Comparison of ENCODE assay signal across 21 cellular contexts in the genomic region with DNA sequence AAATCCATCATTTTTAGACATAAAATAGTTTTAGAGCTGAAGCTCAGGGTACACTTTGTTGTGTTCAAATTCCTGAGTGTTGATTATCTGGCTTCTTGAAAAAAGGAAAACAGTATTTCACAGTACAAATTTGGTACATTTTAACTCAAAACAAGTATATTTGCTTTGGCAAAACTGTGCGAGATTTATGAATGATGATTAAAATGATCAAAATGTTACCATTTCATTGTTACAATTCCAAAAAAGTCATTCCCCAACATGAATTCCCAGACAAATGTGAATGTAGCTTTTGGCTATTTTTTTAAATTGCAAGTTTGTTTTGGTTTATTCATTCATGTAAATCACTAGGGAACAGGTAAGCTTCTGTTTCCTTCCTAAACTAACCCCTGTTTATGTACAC.
DNase-seq lines count a peak whose midpoint lies in the region; ATAC-seq and TF ChIP-seq lines count a peak whose summit lies in the region.
"Had no signal": no experiment of that assay in that cellular context is flagged by ENCODE, and none has a peak within 500 bp of the region (broad histone marks: within the 10 kb centered on the region; RNA-seq: fewer than 3 reads in every experiment).

No MANE protein-coding gene starts in this region.

- no peaks in the 10 kb centered on the region for H3K36me3 Mint-ChIP-seq in HFFc6 (ENCODE audit: low read depth)
- H3K36me3 Mint-ChIP-seq: T-cell had no signal

- H4K8ac ChIP-seq in mesenchymal stem cell (ENCODE audit: low read length) = no peak overlapping the region

- H2BK12ac ChIP-seq in mesenchymal stem cell (ENCODE audit: low read length in 2 of 2) = no peak overlapping the region

- H2BK15ac ChIP-seq in mesenchymal stem cell (ENCODE audit: low read depth, poor library complexity, severe bottlenecking) = no peak overlapping the region

- no peak for TF ChIP-seq POLR2A in spleen (IDR thresholded peaks at IDR 0.05)

- no peak overlapping the region for H3K14ac ChIP-seq in mesenchymal stem cell (ENCODE audit: low read length in 2 of 2)

- H3K9me3 ChIP-seq in mesenchymal stem cell (ENCODE audit: control insufficient read depth, low read length) = no peaks in the 10 kb centered on the region
- peaks cover 0 to 3% (median 0%) of the 10 kb centered on the region in 8 donors for H3K9me3 ChIP-seq in spleen
- H3K9me3 ChIP-seq: Caco-2, psoas muscle had no signal

- intact Hi-C loops in spleen (cut with DNase I; ENCODE audit: low total_unique reads) = no loop called here

- H3K27ac ChIP-seq in mesenchymal stem cell (ENCODE audit: low read length, poor library complexity, severe bottlenecking) (no peak overlapping the region), spleen (no peak overlapping the region)
- H3K27ac ChIP-seq: psoas muscle had no signal

- WGBS in mesenchymal stem cell = no CpG with 5 or more reads among the region's 1 CpG
- WGBS in spleen, 5 donors = 85 to 93% (median 90%) methylated on average over 1 of the region's 1 CpG

- H3K4me3 ChIP-seq in cardiac fibroblast (replicated peaks in 1 of 2; ENCODE audit: low read depth in 2 of 2, low read length in 2 of 2) (no peak overlapping the region), fibroblast of the aortic adventitia (ENCODE audit: low read depth, low read length) (no peak overlapping the region), mesenchymal stem cell (ENCODE audit: insufficient read depth in 1 of 2, low read depth in 1 of 2, low read length in 2 of 2) (no peak overlapping the region), spleen (no peak overlapping the region)
- H3K4me3 ChIP-seq: psoas muscle had no signal

- ATAC-seq in HG02884 (IDR thresholded peaks at IDR 0.05; ENCODE audit: unreplicated experiment) = no peak
- ATAC-seq: activated T-cell treated with anti-CD3 and anti-CD28 coated beads, Interleukin-2, amount 50 U/mL, for 4 hours; psoas muscle; T-cell had no signal

- H3K27ac Mint-ChIP-seq in HFFc6 = peak overlapping the region; percentile 71
- H3K27ac Mint-ChIP-seq: activated naive CD4-positive, alpha-beta T cell treated with anti-CD3 and anti-CD28 coated beads for 36 hours; dendritic cell treated with granulocyte-macrophage colony-stimulating factor and Interleukin-4, amounts not matched to agents 40 ng/mL and 50 ng/mL, for 4 days; T-cell had no signal

- no peak overlapping the region for H3K4me3 Mint-ChIP-seq in HFFc6
- H3K4me3 Mint-ChIP-seq: activated naive CD4-positive, alpha-beta T cell treated with anti-CD3 and anti-CD28 coated beads for 36 hours; activated T-cell treated with anti-CD3 and anti-CD28 coated beads, Interleukin-2, amount 50 U/mL, for 4 hours; dendritic cell treated with granulocyte-macrophage colony-stimulating factor and Interleukin-4, amounts not matched to agents 40 ng/mL and 50 ng/mL, for 4 days; neural crest cell; T-cell had no signal

- H2AK5ac ChIP-seq in mesenchymal stem cell (ENCODE audit: low read length, severe bottlenecking) = no peak overlapping the region

- H3K27me3 Mint-ChIP-seq in HFFc6 (ENCODE audit: insufficient read depth) = no peaks in the 10 kb centered on the region
- H3K27me3 Mint-ChIP-seq: dendritic cell treated with granulocyte-macrophage colony-stimulating factor and Interleukin-4, amounts not matched to agents 40 ng/mL and 50 ng/mL, for 4 days; T-cell had no signal

- no peaks in the 10 kb centered on the region for H3K36me3 ChIP-seq in mesenchymal stem cell (ENCODE audit: control insufficient read depth in 1 of 2, insufficient read depth in 2 of 2, low read depth in 1 of 2, low read length in 2 of 2)
- no peaks in the 10 kb centered on the region for H3K36me3 ChIP-seq in spleen

- H2BK120ac ChIP-seq in mesenchymal stem cell (ENCODE audit: low read depth, low read length) = no peak overlapping the region

- no peaks in the 10 kb centered on the region for H3K9me3 Mint-ChIP-seq in HFFc6
- H3K9me3 Mint-ChIP-seq: activated T-cell treated with anti-CD3 and anti-CD28 coated beads, Interleukin-2, amount 50 U/mL, for 4 hours; dendritic cell treated with granulocyte-macrophage colony-stimulating factor and Interleukin-4, amounts not matched to agents 40 ng/mL and 50 ng/mL, for 4 days; neural crest cell had no signal

- H3K4me1 ChIP-seq in mesenchymal stem cell (ENCODE audit: control insufficient read depth, insufficient read depth, low read depth, low read length) (peaks cover 4% of the 10 kb centered on the region), spleen (no peaks in the 10 kb centered on the region)
- H3K4me1 ChIP-seq: Caco-2, psoas muscle had no signal

- H3K79me1 ChIP-seq in mesenchymal stem cell (replicated peaks; ENCODE audit: low read length, poor library complexity, severe bottlenecking) = no peaks in the 10 kb centered on the region

- H3K23ac ChIP-seq in mesenchymal stem cell (ENCODE audit: low read length in 2 of 2) = no peak overlapping the region

- H3K27me3 ChIP-seq in mesenchymal stem cell (ENCODE audit: control insufficient read depth in 1 of 2, insufficient read depth in 1 of 2, low read length in 2 of 2) (no peaks in the 10 kb centered on the region), spleen (replicated peaks in 1 of 7) (no peaks in the 10 kb centered on the region)

- peaks cover 73% of the 10 kb centered on the region for H3K4me1 Mint-ChIP-seq in HFFc6 (ENCODE audit: low read depth)
- H3K4me1 Mint-ChIP-seq: neural crest cell, T-cell had no signal

- no peak overlapping the region for H3K4me2 ChIP-seq in mesenchymal stem cell (ENCODE audit: low read length, poor library complexity, severe bottlenecking)

- H3K9ac ChIP-seq in mesenchymal stem cell (ENCODE audit: low read length) = no peak overlapping the region

- no peak overlapping the region for H2BK5ac ChIP-seq in mesenchymal stem cell (ENCODE audit: low read depth, low read length, poor library complexity, severe bottlenecking)

- H3K4ac ChIP-seq in mesenchymal stem cell (ENCODE audit: low read depth in 1 of 2, low read length in 2 of 2) = no peak overlapping the region

- no peak overlapping the region for H3K18ac ChIP-seq in mesenchymal stem cell (ENCODE audit: low read depth in 1 of 2, low read length in 2 of 2)

- H4K91ac ChIP-seq in mesenchymal stem cell (ENCODE audit: low read length) = no peak overlapping the region

- DNase-seq in HFFc6 (no peak), cardiac fibroblast (ENCODE audit: low read depth in 2 of 2) (peak; percentile 21 to 86), fibroblast of the aortic adventitia (ENCODE audit: low read depth) (peak; percentile 17), superior temporal gyrus (ENCODE audit: extremely low spot score) (peak; percentile 5), glomerular visceral epithelial cell (ENCODE audit: extremely low spot score) (no peak), mesenchymal stem cell (no peak), spleen (no peak)
- DNase-seq: activated CD8-positive, alpha-beta memory T cell treated with anti-CD3 and anti-CD28 coated beads for 24 hours; activated naive CD4-positive, alpha-beta T cell treated with anti-CD3 and anti-CD28 coated beads for 36 hours; activated T-cell treated with anti-CD3 and anti-CD28 coated beads, Interleukin-2, amount 50 U/mL, for 4 hours; Caco-2; NCI-H1417 treated with DMSO at 0.1 percent for 48 hours; NCI-H2171 treated with DMSO at 0.1 percent for 48 hours; NCI-H82; psoas muscle; SHP77 treated with DMSO at 0.1 percent for 48 hours; stimulated activated CD4-positive, alpha-beta T cell treated with anti-CD3 and anti-CD28 coated beads, Interleukin-12 subunit alpha, Interleukin-12 subunit beta, amount 100 ng/mL, for 4 hours; T-cell had no signal

- TF ChIP-seq CTCF in HFFc6 (IDR thresholded peaks at IDR 0.05) = no peak
- TF ChIP-seq CTCF in cardiac fibroblast (IDR thresholded peaks at IDR 0.05; ENCODE audit: low read depth, low read length) = no peak
- no peak for TF ChIP-seq CTCF in fibroblast of the aortic adventitia (IDR thresholded peaks at IDR 0.05; ENCODE audit: insufficient read depth, low read length)
- TF ChIP-seq CTCF in spleen (IDR thresholded peaks at IDR 0.05 in 8 of 11, conservative IDR thresholded peaks at IDR 0.05 in 3 of 11) = no peak

- H2AFZ ChIP-seq in mesenchymal stem cell (ENCODE audit: low read depth, low read length) = no peak overlapping the region

Comparison
In these comparisons a context has a peak if more than half of its experiments do, and no peak if none do; other contexts are left out.
1. DNase-seq: peak in cardiac fibroblast (2 of 2), fibroblast of the aortic adventitia (single experiment) and superior temporal gyrus (single experiment); none in HFFc6 (single experiment), glomerular visceral epithelial cell (single experiment), mesenchymal stem cell (single experiment) and spleen (single experiment).